8 cellular contexts compared by ENCODE assay signal in genomic region chr6:15501806-15502450, GRCh38.
DNase-seq lines count a peak whose midpoint lies in the region; ATAC-seq and TF ChIP-seq lines count a peak whose summit lies in the region.

No MANE protein-coding gene starts in this region.

- intact Hi-C loops in adrenal gland (cut with DNase I) (no loop called here), Right ventricle myocardium inferior (cut with DNase I) (loop anchor here (5.0 kb wide), 1 partner anchor 620 kb away; no protein-coding TSS in a partner anchor), PC-9 (cut with micrococcal nuclease; ENCODE audit: unreplicated experiment) (no loop called here), A673 (cut with micrococcal nuclease; ENCODE audit: unreplicated experiment) (loop anchor here (10.0 kb wide), 1 partner anchor 1377 kb away; no protein-coding TSS in a partner anchor)

- H3K9me3 ChIP-seq in adrenal gland (replicated peaks in 1 of 3): no peaks in the 10 kb centered on the region
- no peaks in the 10 kb centered on the region for H3K9me3 ChIP-seq in PC-9 (ENCODE audit: insufficient read depth, low read depth)
- H3K9me3 ChIP-seq in A673 (ENCODE audit: low read depth, low read length, poor library complexity, severe bottlenecking): no peaks in the 10 kb centered on the region

- POLR2A ChIA-PET in PC-9 (lab: Charles Lee; ENCODE audit: unreplicated experiment) (no interaction called here), A673 (lab: Charles Lee; ENCODE audit: low non-redundant PET) (no interaction called here)

- H3K4me1 ChIP-seq in adrenal gland (replicated peaks in 1 of 2) (peaks cover 11 to 23% of the 10 kb centered on the region in 2 donors), PC-9 (replicated peaks; ENCODE audit: insufficient read depth) (no peaks in the 10 kb centered on the region), A673 (ENCODE audit: insufficient read depth, low read length, poor library complexity, severe bottlenecking) (peaks cover 29% of the 10 kb centered on the region)

- H4K20me1 ChIP-seq in PC-9 (ENCODE audit: insufficient read depth): peaks cover 6% of the 10 kb centered on the region

- WGBS in adrenal gland, 4 donors: 69 to 74% (median 73%) methylated on average over 16 to 21 of the region's 21 CpGs

- CTCF ChIA-PET in PC-9 (lab: Charles Lee) (no interaction called here), A673 (lab: Charles Lee) (no interaction called here)

- H3K4me2 ChIP-seq in PC-9: no peak overlapping the region

- peak; percentile 11 for ATAC-seq in Right ventricle myocardium inferior
- no peak for ATAC-seq in GM19351 (IDR thresholded peaks at IDR 0.05; ENCODE audit: unreplicated experiment)

- H3K36me3 ChIP-seq in adrenal gland (replicated peaks in 1 of 2): peaks cover 0 to 22% of the 10 kb centered on the region in 2 donors
- no peaks in the 10 kb centered on the region; the same call in 1 of the 2 replicates for H3K36me3 ChIP-seq in PC-9 (ENCODE audit: low read depth)
- H3K36me3 ChIP-seq in A673 (ENCODE audit: insufficient read depth, low read length, poor library complexity, severe bottlenecking): peaks cover 26% of the 10 kb centered on the region

- no peak overlapping the region for H3K4me3 ChIP-seq in adrenal gland
- no peak overlapping the region for H3K4me3 ChIP-seq in PC-9
- no peak overlapping the region for H3K4me3 ChIP-seq in A673 (ENCODE audit: low read depth, low read length, poor library complexity, severe bottlenecking)

- H3K27me3 ChIP-seq in adrenal gland (no peaks in the 10 kb centered on the region), PC-9 (ENCODE audit: insufficient read depth, low read depth) (no peaks in the 10 kb centered on the region), A673 (replicated peaks; ENCODE audit: insufficient read depth, low read depth, low read length, poor library complexity) (no peaks in the 10 kb centered on the region)

- DNase-seq in EL (peak; percentile 43), adrenal gland (peak in 6 of 7 donors; percentile 59 to 75 (median 66)), Right ventricle myocardium inferior (ENCODE audit: missing footprints) (no peak), putamen (ENCODE audit: low spot score) (peak; percentile 70), NCI-H1930 (lab: John Stamatoyannopoulos, UW) (no peak), PC-9 (no peak), A673 (ENCODE audit: low spot score) (no peak)

- TF ChIP-seq POLR2A in adrenal gland (IDR thresholded peaks at IDR 0.05): no peak

- no peak overlapping the region for H3K27ac ChIP-seq in adrenal gland
- no peak overlapping the region for H3K27ac ChIP-seq in PC-9
- H3K27ac ChIP-seq in A673 (ENCODE audit: low read depth, low read length, poor library complexity, severe bottlenecking): no peak overlapping the region

- TF ChIP-seq CTCF in adrenal gland (IDR thresholded peaks at IDR 0.05) (no peak), PC-9 (conservative IDR thresholded peaks at IDR 0.05) (no peak), A673 (conservative IDR thresholded peaks at IDR 0.05; ENCODE audit: low read depth, low read length) (no peak)

- BruUV-seq in PC-9 (replicated peaks; lab: Mats Ljungman, UMichigan) (no TSS peak), A673 (replicated peaks; lab: Mats Ljungman, UMichigan) (no TSS peak)

- no peaks in the 10 kb centered on the region for H3F3A ChIP-seq in PC-9 (ENCODE audit: insufficient read depth, low read depth)

- no peak overlapping the region for H2AFZ ChIP-seq in PC-9

- no peaks in the 10 kb centered on the region for H3K79me2 ChIP-seq in PC-9 (ENCODE audit: low read depth)

- no peaks in the 10 kb centered on the region for H3K9me2 ChIP-seq in PC-9 (ENCODE audit: insufficient read depth)

Comparison
In these comparisons a context has a peak if more than half of its experiments do, and no peak if none do; other contexts are left out.
1. DNase-seq: peak in EL (single experiment), adrenal gland (6 of 7) and putamen (single experiment); none in Right ventricle myocardium inferior (single experiment), NCI-H1930 (0 of 2), PC-9 (0 of 2) and A673 (single experiment).
2. intact Hi-C loops: an anchor here in Right ventricle myocardium inferior (5.0 kb wide) and A673 (10.0 kb wide); none called in adrenal gland and PC-9.